ENCODE assay signal across 1 cellular context in the genomic region with DNA sequence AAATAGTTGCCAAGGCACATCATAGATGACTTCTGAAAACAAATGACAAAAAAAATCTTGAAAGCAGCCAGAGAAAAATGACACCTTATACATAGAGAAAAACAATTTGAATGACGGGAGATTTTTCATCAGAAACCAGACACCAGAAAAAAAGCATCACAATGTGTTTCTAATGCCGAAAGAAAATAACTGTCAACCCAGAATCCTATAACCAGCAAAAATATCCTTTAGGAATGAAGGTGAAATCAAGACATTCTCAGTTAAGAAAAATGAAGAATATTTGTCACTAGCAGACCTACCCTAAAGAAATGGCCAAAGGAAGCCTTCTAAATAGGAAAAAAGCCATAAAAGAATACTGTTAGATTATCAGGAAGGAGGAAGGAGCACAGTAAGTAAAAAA.
TF ChIP-seq lines count a peak whose summit lies in the region.

No MANE protein-coding gene starts in this region.

TF ChIP-seq in SK-N-SH, 30 proteins besides CTCF, POLR2A, EP300 and RAD21 (continued from another document):
- TF ChIP-seq, protein P1, sequence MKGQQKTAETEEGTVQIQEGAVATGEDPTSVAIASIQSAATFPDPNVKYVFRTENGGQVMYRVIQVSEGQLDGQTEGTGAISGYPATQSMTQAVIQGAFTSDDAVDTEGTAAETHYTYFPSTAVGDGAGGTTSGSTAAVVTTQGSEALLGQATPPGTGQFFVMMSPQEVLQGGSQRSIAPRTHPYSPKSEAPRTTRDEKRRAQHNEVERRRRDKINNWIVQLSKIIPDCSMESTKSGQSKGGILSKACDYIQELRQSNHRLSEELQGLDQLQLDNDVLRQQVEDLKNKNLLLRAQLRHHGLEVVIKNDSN (IDR thresholded peaks at IDR 0.05; ENCODE audit: borderline replicate concordance, low read depth) = no peak
- TF ChIP-seq NRF1 (IDR thresholded peaks at IDR 0.05; ENCODE audit: low read depth, low read length) = no peak
- TF ChIP-seq, protein P2, sequence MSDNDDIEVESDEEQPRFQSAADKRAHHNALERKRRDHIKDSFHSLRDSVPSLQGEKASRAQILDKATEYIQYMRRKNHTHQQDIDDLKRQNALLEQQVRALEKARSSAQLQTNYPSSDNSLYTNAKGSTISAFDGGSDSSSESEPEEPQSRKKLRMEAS (IDR thresholded peaks at IDR 0.05; ENCODE audit: low read depth) = no peak
- TF ChIP-seq TCF12 (IDR thresholded peaks at IDR 0.05) = no peak
- TF ChIP-seq, protein P3, sequence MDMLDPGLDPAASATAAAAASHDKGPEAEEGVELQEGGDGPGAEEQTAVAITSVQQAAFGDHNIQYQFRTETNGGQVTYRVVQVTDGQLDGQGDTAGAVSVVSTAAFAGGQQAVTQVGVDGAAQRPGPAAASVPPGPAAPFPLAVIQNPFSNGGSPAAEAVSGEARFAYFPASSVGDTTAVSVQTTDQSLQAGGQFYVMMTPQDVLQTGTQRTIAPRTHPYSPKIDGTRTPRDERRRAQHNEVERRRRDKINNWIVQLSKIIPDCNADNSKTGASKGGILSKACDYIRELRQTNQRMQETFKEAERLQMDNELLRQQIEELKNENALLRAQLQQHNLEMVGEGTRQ (IDR thresholded peaks at IDR 0.05; ENCODE audit: borderline replicate concordance, low read depth, low read length) = no peak
- TF ChIP-seq SIN3A (IDR thresholded peaks at IDR 0.05; ENCODE audit: borderline replicate concordance, low read depth, low read length) = no peak
- TF ChIP-seq CHD2 (IDR thresholded peaks at IDR 0.05; ENCODE audit: low read length, partially characterized antibody) = no peak
- TF ChIP-seq GABPA (IDR thresholded peaks at IDR 0.05; ENCODE audit: low read depth) = no peak
- TF ChIP-seq FOXJ3 (CRISPR knock-in tag; IDR thresholded peaks at IDR 0.05) = no peak
